In genomic region chr2:227890495-227891079, GRCh38 we compare ENCODE assay signal across 8 cellular contexts. TPM values are rescaled to one million over a fixed set of nuclear protein-coding genes. Genes with fewer than 3 reads are reported as not detected.
A peak's percentile ranks its signal among the peaks of the same experiment; 100 is the strongest.
DNase-seq lines count a peak whose midpoint lies in the region; ATAC-seq and TF ChIP-seq lines count a peak whose summit lies in the region.

No MANE protein-coding gene starts in this region.

- H3K27ac Mint-ChIP-seq in activated naive CD4-positive, alpha-beta T cell treated with anti-CD3 and anti-CD28 coated beads, Interleukin-2, amount 50 U/mL, for 72 hours: no peak overlapping the region
- H3K27ac Mint-ChIP-seq in activated naive CD4-positive, alpha-beta T cell treated with anti-CD3 and anti-CD28 coated beads for 36 hours: no peak overlapping the region

- TF ChIP-seq CTCF in WI38 (IDR thresholded peaks at IDR 0.05; ENCODE audit: low read depth, low read length): peak; percentile 26; the same call in 1 of the 2 replicates
- TF ChIP-seq CTCF in retinal pigment epithelial cell (conservative IDR thresholded peaks at IDR 0.05; ENCODE audit: low read depth, low read length): peak; percentile 49

- no peaks in the 10 kb centered on the region for H3K36me3 Mint-ChIP-seq in activated naive CD4-positive, alpha-beta T cell treated with anti-CD3 and anti-CD28 coated beads, Interleukin-2, amount 50 U/mL, for 72 hours
- no peaks in the 10 kb centered on the region for H3K36me3 Mint-ChIP-seq in activated naive CD4-positive, alpha-beta T cell treated with anti-CD3 and anti-CD28 coated beads for 36 hours (ENCODE audit: low read depth)

- intact Hi-C loops in activated naive CD4-positive, alpha-beta T cell treated with anti-CD3 and anti-CD28 coated beads for 36 hours (cut with micrococcal nuclease): loop anchor here (1.0 to 5.0 kb wide), 5 partner anchors 157 to 1827 kb away; no protein-coding TSS in a partner anchor
- intact Hi-C loops in posterior cingulate gyrus (cut with DNase I): loop anchor here (2.0 kb wide), 1 partner anchor 766 kb away; no protein-coding TSS in a partner anchor

- H3K9me3 Mint-ChIP-seq in activated naive CD4-positive, alpha-beta T cell treated with anti-CD3 and anti-CD28 coated beads, Interleukin-2, amount 50 U/mL, for 72 hours: no peaks in the 10 kb centered on the region
- no peaks in the 10 kb centered on the region for H3K9me3 Mint-ChIP-seq in activated naive CD4-positive, alpha-beta T cell treated with anti-CD3 and anti-CD28 coated beads for 36 hours

- CTCF ChIA-PET in activated naive CD4-positive, alpha-beta T cell treated with anti-CD3 and anti-CD28 coated beads for 36 hours (lab: Charles Lee): interaction anchor here (0.6 to 3.2 kb wide), 21 partner anchors 9 to 1840 kb away, joined by 3 to 10 read pairs (median 3); partner anchors contain the start of gene DAW1

- peaks cover 2% of the 10 kb centered on the region for H3K27me3 Mint-ChIP-seq in activated naive CD4-positive, alpha-beta T cell treated with anti-CD3 and anti-CD28 coated beads for 36 hours (ENCODE audit: low read depth)

- DNase-seq in activated naive CD4-positive, alpha-beta T cell treated with anti-CD3 and anti-CD28 coated beads, Interleukin-2, amount 50 U/mL, for 72 hours (ENCODE audit: low spot score in 2 of 2): no peak
- no peak for DNase-seq in activated naive CD4-positive, alpha-beta T cell treated with anti-CD3 and anti-CD28 coated beads for 36 hours
- DNase-seq in NCI-H1417 (lab: John Stamatoyannopoulos, UW) (peak; percentile 23 to 83 (median 55)), glomerular visceral epithelial cell (ENCODE audit: extremely low spot score) (peak; percentile 49), retinal pigment epithelial cell (ENCODE audit: low read depth) (no peak), posterior cingulate gyrus (no peak)

- H3K4me3 ChIP-seq in WI38 (ENCODE audit: low read depth, low read length) (no peak overlapping the region), retinal pigment epithelial cell (ENCODE audit: low read length) (no peak overlapping the region)

- no peaks in the 10 kb centered on the region for H3K4me1 Mint-ChIP-seq in activated naive CD4-positive, alpha-beta T cell treated with anti-CD3 and anti-CD28 coated beads for 36 hours (ENCODE audit: low read depth)

- ATAC-seq in activated naive CD4-positive, alpha-beta T cell treated with anti-CD3 and anti-CD28 coated beads, Interleukin-2, amount 50 U/mL, for 72 hours: peak; percentile 50 to 66
- ATAC-seq in HG02623 (IDR thresholded peaks at IDR 0.05; ENCODE audit: unreplicated experiment): peak; percentile 82

- no peak overlapping the region for H3K4me3 Mint-ChIP-seq in activated naive CD4-positive, alpha-beta T cell treated with anti-CD3 and anti-CD28 coated beads for 36 hours

RNA-seq across cellular contexts. Expression of gene DAW1, which starts 19.2 kb away (rescaled TPM):
- total RNA-seq in activated naive CD4-positive, alpha-beta T cell treated with anti-CD3 and anti-CD28 coated beads, Interleukin-2, amount 50 U/mL, for 72 hours: not detected
- total RNA-seq in activated naive CD4-positive, alpha-beta T cell treated with anti-CD3 and anti-CD28 coated beads for 36 hours: not detected

Comparison
In these comparisons a context has a peak if more than half of its experiments do, and no peak if none do; other contexts are left out.
1. DNase-seq: peak in NCI-H1417 (3 of 3) and glomerular visceral epithelial cell (single experiment); none in activated naive CD4-positive, alpha-beta T cell treated with anti-CD3 and anti-CD28 coated beads, Interleukin-2, amount 50 U/mL, for 72 hours (0 of 2), activated naive CD4-positive, alpha-beta T cell treated with anti-CD3 and anti-CD28 coated beads for 36 hours (single experiment), retinal pigment epithelial cell (single experiment) and posterior cingulate gyrus (0 of 10).